ENCODE assay signal across 27 cellular contexts in genomic region chr1:212463565-212464270, GRCh38.
A peak's percentile ranks its signal among the peaks of the same experiment; 100 is the strongest.
DNase-seq lines count a peak whose midpoint lies in the region; ATAC-seq, FAIRE-seq and TF ChIP-seq lines count a peak whose summit lies in the region.
"Had no signal": no experiment of that assay in that cellular context is flagged by ENCODE, and none has a peak within 500 bp of the region (broad histone marks: within the 10 kb centered on the region; RNA-seq: fewer than 3 reads in every experiment).

No MANE protein-coding gene starts in this region.

- peak; percentile 96 for DNase-seq in D721Med (ENCODE audit: insufficient read length, low spot score)
- DNase-seq in WERI-Rb-1: peak; percentile 61
- peak; percentile 61 for DNase-seq in left kidney (ENCODE audit: low read depth, low spot score)
- DNase-seq in substantia nigra (lab: John Stamatoyannopoulos, UW): no peak
- no peak for DNase-seq in activated gamma-delta T cell (lab: John Stamatoyannopoulos, UW)
- DNase-seq: activated CD4-positive, alpha-beta T cell treated with anti-CD3 and anti-CD28 coated beads, Interleukin-2, amount 10 ng/mL, durations not matched to agents 24 days and 14 days; activated naive CD4-positive, alpha-beta T cell; activated T-cell treated with anti-CD3 and anti-CD28 coated beads, Interleukin-2, amount 50 U/mL, for 24 hours; body of pancreas; DMS79; effector memory CD4-positive, alpha-beta T cell; GF-D8; heart right ventricle; IMR-90; NCI-H1092; NCI-H187 treated with DMSO at 0.1 percent for 48 hours; NCI-H69; sigmoid colon; SJCRH30; stimulated activated CD4-positive, alpha-beta T cell treated with anti-CD3 and anti-CD28 coated beads, Interleukin-15, amount 100 ng/mL, for 24 hours; stimulated activated naive CD4-positive, alpha-beta T cell treated with Interleukin-2 at 50 U/mL for 16 hours; T1000 had no signal

- no peaks in the 10 kb centered on the region for H3K27me3 ChIP-seq in WERI-Rb-1 (ENCODE audit: insufficient read depth, low read depth, severe bottlenecking)
- H3K27me3 ChIP-seq: body of pancreas, foreskin keratinocyte, heart right ventricle, sigmoid colon, SJCRH30 had no signal

- TF ChIP-seq CTCF in D721Med (IDR thresholded peaks at IDR 0.05; ENCODE audit: insufficient read depth, missing control alignments): no peak
- TF ChIP-seq CTCF in WERI-Rb-1 (IDR thresholded peaks at IDR 0.05; ENCODE audit: low read depth, low read length): no peak

- H3K9me3 ChIP-seq in WERI-Rb-1 (ENCODE audit: severe bottlenecking): no peaks in the 10 kb centered on the region
- H3K9me3 ChIP-seq: body of pancreas, heart right ventricle, prostate gland, sigmoid colon, SJCRH30 had no signal

- ATAC-seq in GM21526 (IDR thresholded peaks at IDR 0.05; ENCODE audit: low FRiP score, unreplicated experiment): no peak
- no peak for ATAC-seq in HG03108 (IDR thresholded peaks at IDR 0.05; ENCODE audit: unreplicated experiment)
- ATAC-seq: body of pancreas, foreskin keratinocyte, heart right ventricle had no signal

- H3K4me3 ChIP-seq in WERI-Rb-1 (ENCODE audit: low read depth, low read length): peak overlapping the region; percentile 24
- H3K4me3 ChIP-seq: body of pancreas, heart right ventricle, prostate gland, sigmoid colon, SJCRH30 had no signal

- H3K27ac ChIP-seq in WERI-Rb-1 (peak overlapping the region; percentile 55), substantia nigra (ENCODE audit: low read depth, low read length, poor library complexity, severe bottlenecking) (peak overlapping the region; percentile 98)
- H3K27ac ChIP-seq: body of pancreas, foreskin keratinocyte, heart right ventricle, prostate gland, sigmoid colon, SJCRH30 had no signal

- H3K36me3 ChIP-seq in WERI-Rb-1: no peaks in the 10 kb centered on the region
- H3K36me3 ChIP-seq: heart right ventricle, prostate gland, sigmoid colon, SJCRH30 had no signal

- FAIRE-seq in D721Med (lab: Jason Lieb, UNC): peak; percentile 98
- FAIRE-seq: colon had no signal

Comparison
In these comparisons a context has a peak if more than half of its experiments do, and no peak if none do; other contexts are left out.
1. DNase-seq: peak in D721Med (single experiment), WERI-Rb-1 (single experiment) and left kidney (single experiment); none in substantia nigra (0 of 49) and activated gamma-delta T cell (single experiment).